ENCODE assay signal across 24 cellular contexts in genomic region chr6:169087436-169088046, GRCh38.
DNase-seq lines count a peak whose midpoint lies in the region; ATAC-seq and TF ChIP-seq lines count a peak whose summit lies in the region.
"Had no signal": no experiment of that assay in that cellular context is flagged by ENCODE, and none has a peak within 500 bp of the region (broad histone marks: within the 10 kb centered on the region; RNA-seq: fewer than 3 reads in every experiment).

No MANE protein-coding gene starts in this region.

- H3K14ac ChIP-seq in mesenchymal stem cell (ENCODE audit: low read length in 2 of 2), result no peak overlapping the region

- H3K27me3 Mint-ChIP-seq in chondrocyte (ENCODE audit: low read depth), result no peaks in the 10 kb centered on the region
- H3K27me3 Mint-ChIP-seq: activated CD4-positive, alpha-beta T cell treated with anti-CD3 and anti-CD28 coated beads, Interleukin-2, amount 10 ng/mL, durations not matched to agents 24 days and 14 days; stimulated activated naive CD8-positive, alpha-beta T cell treated with anti-CD3 and anti-CD28 coated beads, Interleukin-15, amount 100 ng/mL, for 72 hours; type B pancreatic cell had no signal

- peaks cover 45% of the 10 kb centered on the region for H3K4me1 Mint-ChIP-seq in chondrocyte (ENCODE audit: low read depth)
- H3K4me1 Mint-ChIP-seq: activated CD4-positive, alpha-beta T cell treated with anti-CD3 and anti-CD28 coated beads, Interleukin-2, amount 10 ng/mL, durations not matched to agents 24 days and 14 days; naive thymus-derived CD8-positive, alpha-beta T cell; stimulated activated naive CD8-positive, alpha-beta T cell treated with anti-CD3 and anti-CD28 coated beads, Interleukin-15, amount 100 ng/mL, for 72 hours had no signal

- H3K9me3 ChIP-seq in mesenchymal stem cell (ENCODE audit: control insufficient read depth, low read length) (peaks cover 19% of the 10 kb centered on the region), transverse colon (peaks cover 7 to 11% of the 10 kb centered on the region in 2 donors)

- no peak overlapping the region for H2AFZ ChIP-seq in mesenchymal stem cell (ENCODE audit: low read depth, low read length)

- in situ Hi-C loops in transverse colon (cut with MboI; ENCODE audit: low pct_ligation_motif_present in 1 of 4, low pct_unique_long_range_greater_than_20kb in 1 of 4, low sequenced_read_pairs in 3 of 4), result no loop called here

- DNase-seq in Right ventricle myocardium inferior (ENCODE audit: missing footprints) (no peak), cardiac septum (ENCODE audit: low spot score) (no peak), chondrocyte (ENCODE audit: low spot score) (no peak), mesenchymal stem cell (no peak), transverse colon (no peak), globus pallidus (ENCODE audit: low spot score) (no peak)
- no peak for DNase-seq in activated naive CD4-positive, alpha-beta T cell treated with Interleukin-2 at 50 U/mL for 16 hours
- DNase-seq: 8988T; activated CD4-positive, alpha-beta T cell treated with anti-CD3 and anti-CD28 coated beads, Interleukin-2, amount 10 ng/mL, durations not matched to agents 24 days and 14 days; activated CD8-positive, alpha-beta memory T cell treated with anti-CD3 and anti-CD28 coated beads, Interleukin-2, amount 50 U/mL, for 4 hours; C1 segment of cervical spinal cord; dorsolateral prefrontal cortex; mammary epithelial cell; naive thymus-derived CD8-positive, alpha-beta T cell; NCI-H187; NCI-H510A treated with DMSO at 0.1 percent for 48 hours; posterior cingulate gyrus; small intestine; stimulated activated CD4-positive, alpha-beta T cell treated with anti-CD3 and anti-CD28 coated beads, Interleukin-4, amount 100 ng/mL, for 1 hour; stimulated activated naive CD8-positive, alpha-beta T cell treated with anti-CD3 and anti-CD28 coated beads, Interleukin-15, amount 100 ng/mL, for 72 hours had no signal

- no peak for TF ChIP-seq CTCF in chondrocyte (IDR thresholded peaks at IDR 0.05)
- TF ChIP-seq CTCF in transverse colon (IDR thresholded peaks at IDR 0.05), result no peak

- no peak overlapping the region for H3K23ac ChIP-seq in mesenchymal stem cell (ENCODE audit: low read length in 2 of 2)

- ATAC-seq in Right ventricle myocardium inferior (peak; percentile 48), HG02763 (IDR thresholded peaks at IDR 0.05; ENCODE audit: unreplicated experiment) (no peak)
- ATAC-seq: HCT116; naive thymus-derived CD8-positive, alpha-beta T cell; stimulated activated naive CD8-positive, alpha-beta T cell treated with anti-CD3 and anti-CD28 coated beads, Interleukin-15, amount 100 ng/mL, for 72 hours had no signal

- no peaks in the 10 kb centered on the region for H3K79me1 ChIP-seq in mesenchymal stem cell (replicated peaks; ENCODE audit: low read length, poor library complexity, severe bottlenecking)

- no peak overlapping the region for H4K8ac ChIP-seq in mesenchymal stem cell (ENCODE audit: low read length)

- no peak for TF ChIP-seq POLR2A in transverse colon (IDR thresholded peaks at IDR 0.05)

- TF ChIP-seq EP300 in transverse colon (IDR thresholded peaks at IDR 0.05; ENCODE audit: low read depth), result no peak

- H3K36me3 ChIP-seq in mesenchymal stem cell (ENCODE audit: control insufficient read depth in 1 of 2, insufficient read depth in 2 of 2, low read depth in 1 of 2, low read length in 2 of 2) (no peaks in the 10 kb centered on the region), transverse colon (no peaks in the 10 kb centered on the region)

- peaks cover 30% of the 10 kb centered on the region for H3K9me3 Mint-ChIP-seq in chondrocyte (ENCODE audit: low read depth)

- peak overlapping the region; percentile 63 for H3K27ac ChIP-seq in mesenchymal stem cell (ENCODE audit: low read length, poor library complexity, severe bottlenecking)
- H3K27ac ChIP-seq in transverse colon, result peak overlapping the region in 3 of 4 donors; percentile 6 to 52 (median 51)
- H3K27ac ChIP-seq: dorsolateral prefrontal cortex, epithelial cell of prostate had no signal

- H3K27me3 ChIP-seq in mesenchymal stem cell (ENCODE audit: control insufficient read depth in 1 of 2, insufficient read depth in 1 of 2, low read length in 2 of 2) (no peaks in the 10 kb centered on the region), transverse colon (no peaks in the 10 kb centered on the region)
- H3K27me3 ChIP-seq: dorsolateral prefrontal cortex had no signal

- H3K9ac ChIP-seq in mesenchymal stem cell (ENCODE audit: low read length), result no peak overlapping the region

- WGBS in mesenchymal stem cell, result no CpG with 5 or more reads among the region's 4 CpGs
- WGBS in transverse colon (ENCODE audit: low coverage in 1 of 2), 2 donors, result 70 to 76% methylated on average over 1 to 4 of the region's 4 CpGs

- no peak overlapping the region for H2BK5ac ChIP-seq in mesenchymal stem cell (ENCODE audit: low read depth, low read length, poor library complexity, severe bottlenecking)

- intact Hi-C loops in Right ventricle myocardium inferior (cut with DNase I) (no loop called here), cardiac septum (cut with DNase I) (no loop called here), transverse colon (cut with DNase I; ENCODE audit: low total_unique reads) (no loop called here)

- no peak overlapping the region for H3K4me2 ChIP-seq in mesenchymal stem cell (ENCODE audit: low read length, poor library complexity, severe bottlenecking)

- peaks cover 6% of the 10 kb centered on the region for H3K4me1 ChIP-seq in mesenchymal stem cell (ENCODE audit: control insufficient read depth, insufficient read depth, low read depth, low read length)
- H3K4me1 ChIP-seq in transverse colon, result no peaks in the 10 kb centered on the region

- no peak overlapping the region for H3K4me3 ChIP-seq in mesenchymal stem cell (ENCODE audit: insufficient read depth in 1 of 2, low read depth in 1 of 2, low read length in 2 of 2)
- no peak overlapping the region for H3K4me3 ChIP-seq in transverse colon
- H3K4me3 ChIP-seq: dorsolateral prefrontal cortex had no signal

- H2BK12ac ChIP-seq in mesenchymal stem cell (ENCODE audit: low read length in 2 of 2), result no peak overlapping the region

- H2AK5ac ChIP-seq in mesenchymal stem cell (ENCODE audit: low read length, severe bottlenecking), result no peak overlapping the region

- peaks cover 15% of the 10 kb centered on the region for H3K36me3 Mint-ChIP-seq in chondrocyte (ENCODE audit: low read depth)
- H3K36me3 Mint-ChIP-seq: type B pancreatic cell had no signal

- H3K27ac Mint-ChIP-seq in chondrocyte (ENCODE audit: unreplicated experiment), result peak overlapping the region; percentile 87
- H3K27ac Mint-ChIP-seq: activated CD4-positive, alpha-beta T cell treated with anti-CD3 and anti-CD28 coated beads, Interleukin-2, amount 10 ng/mL, durations not matched to agents 24 days and 14 days; naive thymus-derived CD8-positive, alpha-beta T cell; stimulated activated naive CD8-positive, alpha-beta T cell treated with anti-CD3 and anti-CD28 coated beads, Interleukin-15, amount 100 ng/mL, for 72 hours; type B pancreatic cell had no signal

- H2BK15ac ChIP-seq in mesenchymal stem cell (ENCODE audit: low read depth, poor library complexity, severe bottlenecking), result no peak overlapping the region

- peak overlapping the region; percentile 1 for H3K4me3 Mint-ChIP-seq in chondrocyte (ENCODE audit: unreplicated experiment)
- H3K4me3 Mint-ChIP-seq: activated CD4-positive, alpha-beta T cell treated with anti-CD3 and anti-CD28 coated beads, Interleukin-2, amount 10 ng/mL, durations not matched to agents 24 days and 14 days; naive thymus-derived CD8-positive, alpha-beta T cell; stimulated activated naive CD8-positive, alpha-beta T cell treated with anti-CD3 and anti-CD28 coated beads, Interleukin-15, amount 100 ng/mL, for 72 hours; type B pancreatic cell had no signal

- no peak overlapping the region for H2BK120ac ChIP-seq in mesenchymal stem cell (ENCODE audit: low read depth, low read length)

- H3K18ac ChIP-seq in mesenchymal stem cell (ENCODE audit: low read depth in 1 of 2, low read length in 2 of 2), result no peak overlapping the region

- H4K91ac ChIP-seq in mesenchymal stem cell (ENCODE audit: low read length), result no peak overlapping the region

- no peak overlapping the region for H3K4ac ChIP-seq in mesenchymal stem cell (ENCODE audit: low read depth in 1 of 2, low read length in 2 of 2)
